ENCODE assay signal across 14 cellular contexts in the genomic region with DNA sequence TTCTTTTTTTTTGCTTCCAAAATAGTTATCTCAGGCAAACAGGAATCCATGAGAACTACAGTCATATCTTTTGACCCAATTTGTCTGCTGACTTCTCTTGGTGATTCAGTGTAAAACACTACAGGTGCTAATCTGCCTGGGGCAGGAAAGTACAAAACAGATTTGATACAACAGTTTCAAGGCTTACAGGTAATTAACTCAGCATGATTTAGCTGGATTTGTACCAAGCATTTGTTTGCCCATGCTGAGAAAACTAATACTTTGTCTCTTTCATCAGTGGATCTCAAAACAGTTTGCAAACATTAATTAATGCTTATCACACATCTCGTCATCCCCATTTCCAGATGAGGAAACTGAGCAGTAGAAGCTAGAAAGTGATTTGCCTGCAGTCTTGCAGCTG.
"Had no signal": no experiment of that assay in that cellular context is flagged by ENCODE, and none has a peak within 500 bp of the region (broad histone marks: within the 10 kb centered on the region; RNA-seq: fewer than 3 reads in every experiment).

No MANE protein-coding gene starts in this region.

- DNase-seq: activated CD4-positive, alpha-beta memory T cell treated with anti-CD3 and anti-CD28 coated beads for 36 hours; activated CD4-positive, alpha-beta T cell treated with anti-CD3 and anti-CD28 coated beads for 48 hours; activated effector memory CD4-positive, alpha-beta T cell treated with anti-CD3 and anti-CD28 coated beads, Interleukin-2, amount 50 U/mL, for 16 hours; activated naive CD4-positive, alpha-beta T cell treated with anti-CD3 and anti-CD28 coated beads, Interleukin-2, amount 10 ng/mL, durations not matched to agents 7 days and 5 days; amygdala; erythroblast; kidney; lower lobe of right lung; naive thymus-derived CD4-positive, alpha-beta T cell; occipital lobe; small intestine; stimulated activated CD4-positive, alpha-beta T cell treated with anti-CD3 and anti-CD28 coated beads, Interleukin-2, amount 100 ng/mL, for 24 hours; stimulated activated naive CD8-positive, alpha-beta T cell treated with anti-CD3 and anti-CD28 coated beads, Interleukin-15, amount 100 ng/mL, for 72 hours; tibial artery had no signal
